Comparison of ENCODE assay signal across 30 cellular contexts in genomic region chr6:158959552-158959951, GRCh38. TPM values are rescaled to one million over a fixed set of nuclear protein-coding genes. Genes with fewer than 3 reads are reported as not detected.
DNase-seq lines count a peak whose midpoint lies in the region; ATAC-seq, FAIRE-seq and TF ChIP-seq lines count a peak whose summit lies in the region.
"Had no signal": no experiment of that assay in that cellular context is flagged by ENCODE, and none has a peak within 500 bp of the region (broad histone marks: within the 10 kb centered on the region; RNA-seq: fewer than 3 reads in every experiment).

No MANE protein-coding gene starts in this region.

- BruUV-seq in HepG2 (replicated peaks; lab: Mats Ljungman, UMichigan): no TSS peak

- no peaks in the 10 kb centered on the region for H4K20me1 ChIP-seq in HepG2 (ENCODE audit: insufficient read depth, low read length)
- H4K20me1 ChIP-seq: BLaER1 had no signal

- no peaks in the 10 kb centered on the region for H3K79me2 ChIP-seq in HepG2 (ENCODE audit: insufficient read depth, low read length)

- H3K4me1 ChIP-seq in HepG2 (ENCODE audit: insufficient read depth, low read length) (peaks cover 13% of the 10 kb centered on the region), right lobe of liver (peaks cover 0 to 10% (median 3%) of the 10 kb centered on the region in 4 donors), SJCRH30 (no peaks in the 10 kb centered on the region)
- H3K4me1 ChIP-seq: BLaER1 had no signal

- TF ChIP-seq RAD21 in HepG2 (CRISPR knock-in tag; IDR thresholded peaks at IDR 0.05): no peak

- DNase-seq in HepG2 (ENCODE audit: low spot score): no peak
- DNase-seq in right lobe of liver: no peak
- peak in 1 of 61 donors; percentile 14 for DNase-seq in caudate nucleus (lab: John Stamatoyannopoulos, UW)
- peak; percentile 23 for DNase-seq in left kidney (ENCODE audit: low read depth, low spot score)
- no peak for DNase-seq in foreskin melanocyte
- DNase-seq in GM10266 (ENCODE audit: extremely low spot score): no peak
- DNase-seq in hippocampal formation (lab: John Stamatoyannopoulos, UW): no peak
- no peak for DNase-seq in SJCRH30
- DNase-seq: ACHN; Caco-2; CD4-positive, alpha-beta memory T cell; DMS 273 treated with DMSO at 0.1 percent for 48 hours; DND-41; GM23248; IMR-90; NCI-H1105; NCI-H2029 treated with DMSO at 0.1 percent for 48 hours; NCI-H2171; NCI-H345; NCI-H524; NCI-H774; PC-3; SHP77 had no signal

- H3K4me3 ChIP-seq in HepG2 (replicated peaks in 1 of 3; ENCODE audit: insufficient read depth in 1 of 3, low read depth in 2 of 3, low read length in 3 of 3) (no peak overlapping the region), right lobe of liver (no peak overlapping the region), SJCRH30 (no peak overlapping the region)
- H3K4me3 ChIP-seq: BLaER1, GM23248, SK-N-MC had no signal

- ATAC-seq in HepG2 (no peak), right lobe of liver (no peak)
- ATAC-seq: PC-3 had no signal

- intact Hi-C loops in HepG2 (cut with micrococcal nuclease; ENCODE audit: unreplicated experiment) (no loop called here), right lobe of liver (cut with DNase I) (no loop called here)

- TF ChIP-seq EP300 in HepG2 (IDR thresholded peaks at IDR 0.05; ENCODE audit: low read depth in 2 of 2, low read length in 2 of 2) (no peak), HepG2 (CRISPR knock-in tag; IDR thresholded peaks at IDR 0.05; ENCODE audit: borderline replicate concordance) (no peak)

- POLR2A ChIA-PET in HepG2 (lab: Yijun Ruan, JAX): no interaction called here

- CTCF ChIA-PET in HepG2 (lab: Yijun Ruan, JAX; ENCODE audit: low intra/inter-chr PET ratio, low total read pairs): no interaction called here

- no peak overlapping the region for H2AFZ ChIP-seq in HepG2 (ENCODE audit: low read length)
- H2AFZ ChIP-seq: GM23248 had no signal

- TF ChIP-seq POLR2A in HepG2 (IDR thresholded peaks at IDR 0.05; ENCODE audit: insufficient read depth in 1 of 2, low read depth in 2 of 2, low read length in 2 of 2) (no peak), right lobe of liver (IDR thresholded peaks at IDR 0.05) (no peak)

- no peak for TF ChIP-seq CTCF in HepG2 (CRISPR knock-in tag; IDR thresholded peaks at IDR 0.05)
- TF ChIP-seq CTCF in right lobe of liver (IDR thresholded peaks at IDR 0.05): no peak
- no peak for TF ChIP-seq CTCF in GM10266 (IDR thresholded peaks at IDR 0.05; ENCODE audit: control insufficient read depth, insufficient read depth, low read depth, missing control alignments)

- no peak for FAIRE-seq in HepG2 (lab: Jason Lieb, UNC)
- FAIRE-seq: GM12892, GM18507, HTR-8/SVneo had no signal

- H3K27me3 ChIP-seq in HepG2 (ENCODE audit: control insufficient read depth in 1 of 2, insufficient read depth in 2 of 2, low read length in 2 of 2) (no peaks in the 10 kb centered on the region), right lobe of liver (no peaks in the 10 kb centered on the region), SJCRH30 (no peaks in the 10 kb centered on the region)
- H3K27me3 ChIP-seq: BLaER1 had no signal

- H3K27ac ChIP-seq in HepG2 (ENCODE audit: extremely low read length, insufficient read depth, low read length) (no peak overlapping the region), right lobe of liver (no peak overlapping the region), caudate nucleus (ENCODE audit: low read depth, low read length) (peak overlapping the region; percentile 72), SJCRH30 (no peak overlapping the region)
- H3K27ac ChIP-seq: 22Rv1, BLaER1, GM23248, KMS-11, SK-N-MC had no signal

- 86% methylated on average over 4 of the region's 4 CpGs for WGBS in HepG2 (ENCODE audit: low lambda C conversion rate)
- WGBS in right lobe of liver (ENCODE audit: insufficient coverage, low coverage, low lambda C conversion rate, missing lambda C conversion rate): 69% methylated on average over 3 of the region's 4 CpGs

- H3K4me2 ChIP-seq in HepG2 (ENCODE audit: low read depth, low read length): no peak overlapping the region
- H3K4me2 ChIP-seq: BLaER1, KMS-11 had no signal

- H3K9ac ChIP-seq in HepG2 (ENCODE audit: insufficient read depth, low read depth, low read length): no peak overlapping the region
- H3K9ac ChIP-seq: BLaER1, GM23248, KMS-11 had no signal

- in situ Hi-C loops in HepG2 (cut with HindIII; ENCODE audit: extremely low pct_ligation_motif_present, low pct_unique_long_range_greater_than_20kb): loop anchor here (25.0 kb wide), 1 partner anchor 747 kb away; no protein-coding TSS in a partner anchor

- H3K36me3 ChIP-seq in HepG2 (replicated peaks in 1 of 2; ENCODE audit: control insufficient read depth in 1 of 2, insufficient read depth in 2 of 2, low read length in 2 of 2) (no peaks in the 10 kb centered on the region), right lobe of liver (no peaks in the 10 kb centered on the region), SJCRH30 (no peaks in the 10 kb centered on the region)
- H3K36me3 ChIP-seq: BLaER1 had no signal

- H3K9me3 ChIP-seq in HepG2 (ENCODE audit: low read length) (no peaks in the 10 kb centered on the region), right lobe of liver (no peaks in the 10 kb centered on the region), SJCRH30 (replicated peaks) (no peaks in the 10 kb centered on the region)
- H3K9me3 ChIP-seq: BLaER1, Caco-2 had no signal

TF ChIP-seq in HepG2, 621 proteins besides CTCF, POLR2A, EP300 and RAD21:
- TF ChIP-seq STAG1 (CRISPR knock-in tag; IDR thresholded peaks at IDR 0.05): peak; percentile 9; the same call in 1 of the 2 replicates
- TF ChIP-seq ZNF496 (CRISPR knock-in tag; IDR thresholded peaks at IDR 0.05; ENCODE audit: insufficient replicate concordance): no peak

RNA-seq across cellular contexts. Expression of gene RSPH3, which starts 40.5 kb away (rescaled TPM):
- total RNA-seq in HepG2 (2016; rRNA removed; fragmentation: Illumina TruSeq; extraction: Trizol) (3.5 and 4.4 TPM in 2 replicates), right lobe of liver (1 to 10 TPM; 3.1 to 6.5 (median 3.6) TPM)
- total RNA-seq in HepG2 (2016; cell fraction: cytosol; rRNA removed; fragmentation: Illumina TruSeq; extraction: Trizol; ENCODE audit: low read depth): 1.0 and 1.6 TPM in 2 replicates
- total RNA-seq in HepG2 (2016; cell fraction: insoluble cytoplasmic fraction; rRNA removed; fragmentation: Illumina TruSeq; extraction: Trizol): 3.3 and 3.7 TPM in 2 replicates
- 1.7 and 1.8 TPM in 2 replicates for total RNA-seq in HepG2 (2016; cell fraction: membrane; rRNA removed; fragmentation: Illumina TruSeq; extraction: Trizol)
- 2.4 and 3.2 TPM in 2 replicates for total RNA-seq in HepG2 (2016; cell fraction: nucleus; rRNA removed; fragmentation: Illumina TruSeq; extraction: Trizol)
- polyA plus RNA-seq in HepG2 (2011; rRNA removed): 1.3 and 1.4 TPM in 2 replicates
- 0.91 and 1.00 TPM in 2 replicates for polyA plus RNA-seq in HepG2 (2011; cell fraction: cytosol; rRNA removed)
- polyA plus RNA-seq in HepG2 (2011; cell fraction: nucleus; rRNA removed): 2.0 and 2.5 TPM in 2 replicates
- polyA plus RNA-seq in HepG2 (2012): 2.3 and 2.5 TPM in 2 replicates
- polyA plus RNA-seq in HepG2 (2016; cell fraction: cytosol; fragmentation: Illumina TruSeq; extraction: Trizol; ENCODE audit: low read depth): 1.3 and 1.4 TPM in 2 replicates
- 3.6 and 4.2 TPM in 2 replicates for polyA plus RNA-seq in HepG2 (2016; cell fraction: insoluble cytoplasmic fraction; fragmentation: Illumina TruSeq; extraction: Trizol; ENCODE audit: low read depth)
- polyA plus RNA-seq in HepG2 (2016; cell fraction: membrane; fragmentation: Illumina TruSeq; extraction: Trizol; ENCODE audit: low read depth): 1.8 and 1.9 TPM in 2 replicates
- 3.4 and 3.6 TPM in 2 replicates for polyA plus RNA-seq in HepG2 (2016; cell fraction: nucleus; fragmentation: Illumina TruSeq; extraction: Trizol; ENCODE audit: insufficient read depth, low read depth)
- polyA minus RNA-seq in HepG2 (2011; rRNA and poly(A)+ RNA removed; ENCODE audit: low replicate concordance): 2.0 and 3.5 TPM in 2 replicates
- polyA minus RNA-seq in HepG2 (2011; cell fraction: cytosol; rRNA and poly(A)+ RNA removed): 3.0 and 3.6 TPM in 2 replicates
- polyA minus RNA-seq in HepG2 (2011; cell fraction: nucleus; rRNA and poly(A)+ RNA removed): 3.2 and 3.9 TPM in 2 replicates
- total RNA-seq in SJCRH30 (2014; rRNA removed; shearing (Covaris generic)): 1.2 and 1.8 TPM in 2 replicates
